1 cellular context compared by ENCODE assay signal in the genomic region with DNA sequence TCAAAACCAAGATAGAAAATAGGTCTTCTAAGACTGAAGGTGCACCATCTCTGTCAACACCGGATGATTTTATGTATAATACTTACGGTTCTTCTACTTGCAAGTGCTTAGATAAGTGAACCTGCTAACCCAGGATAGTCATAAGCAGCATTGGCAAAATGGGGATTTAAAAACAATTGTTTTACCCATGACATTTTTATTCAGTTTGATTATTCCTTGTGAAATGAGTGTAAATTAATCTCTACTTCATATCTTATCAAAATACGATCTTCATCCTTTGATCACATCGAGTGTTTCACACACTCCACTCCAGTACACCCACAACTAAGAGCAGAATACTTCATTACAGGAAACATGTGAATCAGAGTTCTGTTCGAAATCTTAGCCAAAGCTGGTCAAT.
TF ChIP-seq lines count a peak whose summit lies in the region.

No MANE protein-coding gene starts in this region.

TF ChIP-seq in IMR-90, 13 proteins besides CTCF, POLR2A, EP300 and RAD21:
- no peak for TF ChIP-seq MXI1 (IDR thresholded peaks at IDR 0.05; ENCODE audit: borderline replicate concordance, low read depth, low read length)
- TF ChIP-seq USF2 (IDR thresholded peaks at IDR 0.05; ENCODE audit: low read depth, low read length), result no peak
- TF ChIP-seq CEBPB (IDR thresholded peaks at IDR 0.05; ENCODE audit: low read depth, low read length), result no peak
- TF ChIP-seq MAZ (IDR thresholded peaks at IDR 0.05; ENCODE audit: borderline replicate concordance, low read depth, low read length), result no peak
- TF ChIP-seq MAFK (IDR thresholded peaks at IDR 0.05; ENCODE audit: low read depth, low read length), result no peak
- TF ChIP-seq, protein P1, sequence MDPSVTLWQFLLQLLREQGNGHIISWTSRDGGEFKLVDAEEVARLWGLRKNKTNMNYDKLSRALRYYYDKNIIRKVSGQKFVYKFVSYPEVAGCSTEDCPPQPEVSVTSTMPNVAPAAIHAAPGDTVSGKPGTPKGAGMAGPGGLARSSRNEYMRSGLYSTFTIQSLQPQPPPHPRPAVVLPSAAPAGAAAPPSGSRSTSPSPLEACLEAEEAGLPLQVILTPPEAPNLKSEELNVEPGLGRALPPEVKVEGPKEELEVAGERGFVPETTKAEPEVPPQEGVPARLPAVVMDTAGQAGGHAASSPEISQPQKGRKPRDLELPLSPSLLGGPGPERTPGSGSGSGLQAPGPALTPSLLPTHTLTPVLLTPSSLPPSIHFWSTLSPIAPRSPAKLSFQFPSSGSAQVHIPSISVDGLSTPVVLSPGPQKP (IDR thresholded peaks at IDR 0.05; ENCODE audit: borderline replicate concordance, low read depth, low read length), result no peak
- TF ChIP-seq RCOR1 (IDR thresholded peaks at IDR 0.05; ENCODE audit: insufficient replicate concordance, low read length), result no peak
- no peak for TF ChIP-seq SMC3 (IDR thresholded peaks at IDR 0.05; ENCODE audit: low read depth, low read length)
- TF ChIP-seq CHD1 (IDR thresholded peaks at IDR 0.05; ENCODE audit: low read depth, low read length), result no peak
- no peak for TF ChIP-seq RFX5 (IDR thresholded peaks at IDR 0.05; ENCODE audit: low read depth, low read length)
- no peak for TF ChIP-seq FOS (IDR thresholded peaks at IDR 0.05; ENCODE audit: low read depth, low read length)
- TF ChIP-seq BHLHE40 (IDR thresholded peaks at IDR 0.05; ENCODE audit: low read depth, low read length), result no peak
- TF ChIP-seq NFE2L2 (IDR thresholded peaks at IDR 0.05; ENCODE audit: low read depth, low read length), result no peak
